In the genomic region with DNA sequence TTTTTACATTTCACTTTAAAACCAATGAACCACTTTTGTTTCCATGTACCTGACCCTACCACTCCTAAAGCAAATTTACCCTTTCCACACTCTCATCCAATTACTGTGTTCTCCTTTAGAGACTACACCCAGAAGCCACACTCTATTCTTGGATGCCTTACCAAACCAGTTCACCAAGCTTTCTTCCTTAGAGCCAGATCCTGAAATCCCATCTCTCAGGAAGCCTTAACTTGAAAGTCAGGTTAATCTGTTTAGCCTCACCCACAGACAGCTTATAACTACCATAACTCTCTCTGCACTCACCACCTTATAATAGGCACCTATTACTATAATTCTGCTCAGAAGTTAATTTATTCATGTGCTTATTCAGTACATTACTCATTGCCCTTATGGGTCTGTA, we compare ENCODE assay signal across 8 cellular contexts. TPM values are rescaled to one million over a fixed set of nuclear protein-coding genes. Genes with fewer than 3 reads are reported as not detected.
DNase-seq lines count a peak whose midpoint lies in the region; ATAC-seq and TF ChIP-seq lines count a peak whose summit lies in the region.

No MANE protein-coding gene starts in this region.

- no peak overlapping the region for H3K4me3 ChIP-seq in colonic mucosa

- H3K4me3 Mint-ChIP-seq in natural killer cell, result peak overlapping the region; percentile 35

- no peak for TF ChIP-seq CTCF in colonic mucosa (IDR thresholded peaks at IDR 0.05)
- no peak for TF ChIP-seq CTCF in natural killer cell (IDR thresholded peaks at IDR 0.05)

- intact Hi-C loops in colonic mucosa (cut with DNase I), result loop anchor here (5.0 kb wide), 1 partner anchor 50 kb away; no protein-coding TSS in a partner anchor
- intact Hi-C loops in natural killer cell (cut with micrococcal nuclease), result no loop called here

- peaks cover 6% of the 10 kb centered on the region for H3K4me1 ChIP-seq in colonic mucosa

- H3K27ac ChIP-seq in colonic mucosa, result peak overlapping the region; percentile 37

- no peaks in the 10 kb centered on the region for H3K9me3 ChIP-seq in colonic mucosa

- no peaks in the 10 kb centered on the region for H3K27me3 ChIP-seq in colonic mucosa

- no peaks in the 10 kb centered on the region for H3K36me3 ChIP-seq in colonic mucosa

- no peaks in the 10 kb centered on the region for H3K36me3 Mint-ChIP-seq in natural killer cell

- no peaks in the 10 kb centered on the region for H3K9me3 Mint-ChIP-seq in natural killer cell

- H3K27me3 Mint-ChIP-seq in natural killer cell (ENCODE audit: low read depth in 2 of 2), result no peaks in the 10 kb centered on the region

- peak overlapping the region; percentile 70 to 84 for H3K27ac Mint-ChIP-seq in natural killer cell

- peaks cover 61 to 79% of the 10 kb centered on the region in 2 donors for H3K4me1 Mint-ChIP-seq in natural killer cell

- H3K9ac ChIP-seq in colonic mucosa (ENCODE audit: low read depth in 2 of 2, low read length in 2 of 2), result peak overlapping the region in 1 of 2 donors; percentile 6

- no peak for ATAC-seq in natural killer cell
- ATAC-seq in HG03439 (IDR thresholded peaks at IDR 0.05; ENCODE audit: unreplicated experiment), result no peak
- no peak for ATAC-seq in GM21381 (IDR thresholded peaks at IDR 0.05; ENCODE audit: unreplicated experiment)

- DNase-seq in DMS53 (lab: John Stamatoyannopoulos, UW) (peak; percentile 79), NCI-H2029 (lab: John Stamatoyannopoulos, UW) (peak; percentile 35), colonic mucosa (peak; percentile 62), natural killer cell (no peak), HPDE6-E6E7 (ENCODE audit: extremely low spot score) (no peak), occipital lobe (lab: John Stamatoyannopoulos, UW) (no peak)

RNA-seq across cellular contexts. Expression of gene CSNK1A1, which starts 4.3 kb away (rescaled TPM):
- total RNA-seq in colonic mucosa, result 100 to 1,000 TPM; 248 to 257 TPM
- total RNA-seq in natural killer cell, result 100 to 1,000 TPM; 183 to 209 (median 206) TPM
- total RNA-seq in occipital lobe, result 520 TPM

RNA-seq across cellular contexts. Expression of gene ARHGEF37, which starts 34.3 kb away (rescaled TPM):
- total RNA-seq in colonic mucosa, result 10 to 100 TPM; 11.9 to 15.7 TPM
- 1 to 10 TPM in 1 of 3 donors, under 1 TPM in 1, not detected in 1; 0.61 to 2.6 TPM for total RNA-seq in natural killer cell
- 1.4 TPM for total RNA-seq in occipital lobe

Comparison
In these comparisons a context has a peak if more than half of its experiments do, and no peak if none do; other contexts are left out.
1. DNase-seq: peak in DMS53 (single experiment), NCI-H2029 (single experiment) and colonic mucosa (single experiment); none in natural killer cell (single experiment), HPDE6-E6E7 (single experiment) and occipital lobe (single experiment).